ENCODE assay signal across 18 cellular contexts in the genomic region with DNA sequence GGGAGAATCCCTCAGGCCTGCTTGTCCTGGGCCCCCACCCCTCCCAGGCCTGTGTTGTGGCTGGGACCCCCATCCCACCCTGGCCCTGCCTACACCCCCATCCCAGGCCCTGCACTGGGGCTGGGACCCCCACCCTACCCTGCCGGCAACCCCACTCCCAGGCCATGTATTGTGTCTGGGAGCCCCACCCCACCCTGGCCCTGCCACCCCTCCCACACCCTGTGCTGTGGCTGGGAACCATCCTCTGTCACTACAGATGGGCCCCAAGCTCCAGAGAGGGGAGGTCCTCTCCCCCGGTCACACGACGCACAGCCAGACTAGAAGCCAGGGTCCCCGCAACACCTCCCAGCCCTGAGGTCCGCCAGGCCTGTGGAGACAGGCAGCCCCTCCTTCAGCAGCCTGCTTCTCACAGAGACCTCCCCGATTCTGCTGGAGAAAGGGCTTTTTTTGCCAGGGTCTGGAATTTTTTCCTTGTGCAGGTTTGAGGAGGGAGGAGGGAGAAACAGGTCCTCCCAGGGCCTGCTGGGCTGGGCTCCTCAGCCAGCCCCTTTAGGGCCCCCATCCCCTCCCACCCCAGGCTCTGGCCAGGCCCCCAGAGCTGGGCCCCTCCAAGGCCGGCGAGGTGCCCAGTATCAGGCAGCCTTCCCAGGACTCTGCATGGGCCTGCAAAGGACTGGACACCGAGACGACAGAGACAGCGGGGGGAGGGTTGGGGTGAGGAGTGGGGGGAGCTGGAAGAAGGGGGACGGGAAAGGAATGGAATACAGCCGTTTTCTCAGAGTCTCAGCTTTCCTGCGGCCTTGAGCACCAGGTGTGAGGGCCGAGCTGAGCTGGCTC. TPM values are rescaled to one million over a fixed set of nuclear protein-coding genes. Genes with fewer than 3 reads are reported as not detected.
A peak's percentile ranks its signal among the peaks of the same experiment; 100 is the strongest.
DNase-seq lines count a peak whose midpoint lies in the region; ATAC-seq and TF ChIP-seq lines count a peak whose summit lies in the region.
"Had no signal": no experiment of that assay in that cellular context is flagged by ENCODE, and none has a peak within 500 bp of the region (broad histone marks: within the 10 kb centered on the region; RNA-seq: fewer than 3 reads in every experiment).

No MANE protein-coding gene starts in this region.

- H3K4me1 ChIP-seq in smooth muscle cell (ENCODE audit: low read depth), result peaks cover 7% of the 10 kb centered on the region
- H3K4me1 ChIP-seq: Peyer's patch had no signal

- H3K9me3 ChIP-seq in smooth muscle cell (replicated peaks; ENCODE audit: low read depth), result no peaks in the 10 kb centered on the region
- H3K9me3 ChIP-seq: Peyer's patch had no signal

- no peak overlapping the region for H3K4me3 ChIP-seq in smooth muscle cell
- H3K4me3 ChIP-seq: Peyer's patch had no signal

- no peaks in the 10 kb centered on the region for H4K20me1 ChIP-seq in smooth muscle cell (ENCODE audit: low read depth)

- WGBS in smooth muscle cell (ENCODE audit: low lambda C conversion rate), result 60% methylated on average over 9 of the region's 16 CpGs

- no peaks in the 10 kb centered on the region for H3K9me3 Mint-ChIP-seq in activated CD4-positive, alpha-beta T cell treated with anti-CD3 and anti-CD28 coated beads for 36 hours (ENCODE audit: low read depth)
- H3K9me3 Mint-ChIP-seq in brain, result no peaks in the 10 kb centered on the region
- H3K9me3 Mint-ChIP-seq: CD4-positive, alpha-beta T cell had no signal

- no peak overlapping the region for H3K4me3 Mint-ChIP-seq in activated CD4-positive, alpha-beta T cell treated with anti-CD3 and anti-CD28 coated beads for 36 hours
- peak overlapping the region; percentile 25 to 69 (median 56) for H3K4me3 Mint-ChIP-seq in brain
- H3K4me3 Mint-ChIP-seq: CD4-positive, alpha-beta T cell had no signal

- H3K27me3 ChIP-seq in layer of hippocampus (ENCODE audit: control insufficient read depth, insufficient read depth, low read length) (no peaks in the 10 kb centered on the region), smooth muscle cell (ENCODE audit: low read depth) (no peaks in the 10 kb centered on the region)
- H3K27me3 ChIP-seq: Peyer's patch had no signal

- no peaks in the 10 kb centered on the region for H3F3A ChIP-seq in smooth muscle cell (ENCODE audit: low read depth)

- no peak overlapping the region for H2AFZ ChIP-seq in smooth muscle cell (ENCODE audit: low read depth)

- no peak for ATAC-seq in activated CD4-positive, alpha-beta T cell treated with anti-CD3 and anti-CD28 coated beads for 36 hours
- no peak for ATAC-seq in HG03520 (IDR thresholded peaks at IDR 0.05; ENCODE audit: unreplicated experiment)
- no peak for ATAC-seq in GM19351 (IDR thresholded peaks at IDR 0.05; ENCODE audit: unreplicated experiment)

- no peak overlapping the region for H3K9ac ChIP-seq in smooth muscle cell (ENCODE audit: low read depth)

- POLR2A ChIA-PET in activated CD4-positive, alpha-beta T cell treated with anti-CD3 and anti-CD28 coated beads for 36 hours (lab: Charles Lee), result no interaction called here

- H3K27me3 Mint-ChIP-seq in activated CD4-positive, alpha-beta T cell treated with anti-CD3 and anti-CD28 coated beads for 36 hours, result peaks cover under 1% of the 10 kb centered on the region
- H3K27me3 Mint-ChIP-seq in brain, result no peaks in the 10 kb centered on the region
- H3K27me3 Mint-ChIP-seq: progenitor cell of endocrine pancreas had no signal

- no peaks in the 10 kb centered on the region for H3K36me3 Mint-ChIP-seq in activated CD4-positive, alpha-beta T cell treated with anti-CD3 and anti-CD28 coated beads for 36 hours (ENCODE audit: low read depth)
- peaks cover 34% of the 10 kb centered on the region for H3K36me3 Mint-ChIP-seq in brain

- CTCF ChIA-PET in activated CD4-positive, alpha-beta T cell treated with anti-CD3 and anti-CD28 coated beads for 36 hours (lab: Charles Lee), result interaction anchor here (0.6 to 0.7 kb wide), 2 partner anchors 8 to 18 kb away, joined by 3 read pairs; no protein-coding TSS in a partner anchor

- peak overlapping the region; percentile 31 for H3K4me2 ChIP-seq in smooth muscle cell

- TF ChIP-seq CTCF in brain (conservative IDR thresholded peaks at IDR 0.05), result no peak
- no peak for TF ChIP-seq CTCF in smooth muscle cell (IDR thresholded peaks at IDR 0.05; ENCODE audit: borderline replicate concordance, insufficient read depth, poor library complexity, severe bottlenecking)

- H3K27ac ChIP-seq in layer of hippocampus (ENCODE audit: low read depth, low read length), result peak overlapping the region; percentile 42
- no peak overlapping the region for H3K27ac ChIP-seq in smooth muscle cell (ENCODE audit: low read depth)
- H3K27ac ChIP-seq: Peyer's patch had no signal

- no peaks in the 10 kb centered on the region for H3K4me1 Mint-ChIP-seq in activated CD4-positive, alpha-beta T cell treated with anti-CD3 and anti-CD28 coated beads for 36 hours
- peaks cover 54% of the 10 kb centered on the region for H3K4me1 Mint-ChIP-seq in brain

- H3K79me2 ChIP-seq in smooth muscle cell (ENCODE audit: low read depth), result no peaks in the 10 kb centered on the region

- no peaks in the 10 kb centered on the region for H3K36me3 ChIP-seq in smooth muscle cell (ENCODE audit: low read depth)
- H3K36me3 ChIP-seq: Peyer's patch had no signal

- DNase-seq in activated CD4-positive, alpha-beta T cell treated with anti-CD3 and anti-CD28 coated beads for 36 hours, result peak; percentile 3
- DNase-seq in activated CD4-positive, alpha-beta T cell treated with anti-CD3 and anti-CD28 coated beads, Interleukin-2, amount 50 U/mL, for 1 hour, result no peak
- DNase-seq in smooth muscle cell (lab: John Stamatoyannopoulos, UW; ENCODE audit: unreplicated experiment), result no peak
- no peak for DNase-seq in activated CD4-positive, alpha-beta T cell treated with anti-CD3 and anti-CD28 coated beads for 4 hours
- DNase-seq: activated CD4-positive, alpha-beta T cell treated with anti-CD3 and anti-CD28 coated beads for 1 hour; activated T-cell treated with anti-CD3 and anti-CD28 coated beads, Interleukin-2, amount 50 U/mL, for 48 hours; effector CD4-positive, alpha-beta T cell; Kasumi-1; NCI-H524 treated with DMSO at 0.1 percent for 48 hours; stimulated activated CD4-positive, alpha-beta T cell treated with anti-CD3 and anti-CD28 coated beads, Interleukin-1b, Interleukin-23, amount 100 ng/mL, for 48 hours; stimulated activated CD8-positive, alpha-beta memory T cell treated with anti-CD3 and anti-CD28 coated beads, Interleukin-4, amount 100 ng/mL, for 48 hours had no signal

- H3K27ac Mint-ChIP-seq in activated CD4-positive, alpha-beta T cell treated with anti-CD3 and anti-CD28 coated beads for 36 hours, result no peak overlapping the region
- H3K27ac Mint-ChIP-seq in brain, result peak overlapping the region; percentile 87 to 98 (median 93)
- H3K27ac Mint-ChIP-seq: CD4-positive, alpha-beta T cell; progenitor cell of endocrine pancreas had no signal

- intact Hi-C loops in activated CD4-positive, alpha-beta T cell treated with anti-CD3 and anti-CD28 coated beads for 36 hours (cut with DNase I, micrococcal nuclease), result no loop called here

RNA-seq across cellular contexts. Expression of gene KIF1A, which starts 28.0 kb away (rescaled TPM):
- 1 to 10 TPM; 4.6 to 8.2 TPM for total RNA-seq in activated CD4-positive, alpha-beta T cell treated with anti-CD3 and anti-CD28 coated beads for 36 hours
- polyA plus RNA-seq in brain (ENCODE audit: insufficient read depth, low read depth, low replicate concordance) (574 TPM), smooth muscle cell (4.6 and 8.1 TPM in 2 replicates)
- total RNA-seq in smooth muscle cell, result 3.1 and 8.4 TPM in 2 replicates
- total RNA-seq: CD4-positive, alpha-beta T cell had no signal
